In genomic region chr7:65770473-65771163, GRCh38 we compare ENCODE assay signal across 8 cellular contexts.
DNase-seq lines count a peak whose midpoint lies in the region; ATAC-seq, FAIRE-seq and TF ChIP-seq lines count a peak whose summit lies in the region.
"Not testable (repeated sequence)": the region's sequence is repeated elsewhere in the genome, so short reads cannot be mapped to it uniquely, and the experiment has no call there.

No MANE protein-coding gene starts in this region.

- H3K4me1 ChIP-seq in keratinocyte (ENCODE audit: control insufficient read depth, extremely low read depth, insufficient read depth, low read length), result not testable (repeated sequence)

- peak overlapping the region; percentile 95 for H3K27ac Mint-ChIP-seq in central memory CD8-positive, alpha-beta T cell (ENCODE audit: low read depth)

- peak overlapping the region; percentile 89 for H3K4me3 Mint-ChIP-seq in central memory CD8-positive, alpha-beta T cell

- not testable (repeated sequence) for H4K20me1 ChIP-seq in keratinocyte (ENCODE audit: control insufficient read depth, extremely low read depth, insufficient read depth, low read length)

- H3K4me2 ChIP-seq in keratinocyte (ENCODE audit: control insufficient read depth, extremely low read depth, insufficient read depth, low read depth, low read length), result peak overlapping the region; percentile 81

- peak; percentile 58 for FAIRE-seq in keratinocyte (lab: Jason Lieb, UNC)

- H3K9ac ChIP-seq in keratinocyte (ENCODE audit: control insufficient read depth, extremely low read depth, insufficient read depth, low read length), result peak overlapping the region; percentile 77

- H3K9me3 ChIP-seq in keratinocyte (ENCODE audit: control insufficient read depth, low read depth, low read length), result not testable (repeated sequence)

- H2AFZ ChIP-seq in keratinocyte (ENCODE audit: control insufficient read depth, low read length), result peak overlapping the region; percentile 98

- H3K36me3 Mint-ChIP-seq in central memory CD8-positive, alpha-beta T cell (ENCODE audit: insufficient read depth), result not testable (repeated sequence)

- peak overlapping the region; percentile 72 to 78 (median 74) for H3K4me3 ChIP-seq in keratinocyte (ENCODE audit: control insufficient read depth in 2 of 3, extremely low read depth in 1 of 3, insufficient read depth in 2 of 3, low read depth in 1 of 3, low read length in 3 of 3)

- not testable (repeated sequence) for H3K4me1 Mint-ChIP-seq in central memory CD8-positive, alpha-beta T cell

- not testable (repeated sequence) for H3K36me3 ChIP-seq in keratinocyte (ENCODE audit: control insufficient read depth in 2 of 2, extremely low read depth in 1 of 2, insufficient read depth in 2 of 2, low read length in 2 of 2)

- peak overlapping the region; percentile 75 for H3K27ac ChIP-seq in keratinocyte (ENCODE audit: control insufficient read depth, insufficient read depth, low read length)

- H3K79me2 ChIP-seq in keratinocyte (ENCODE audit: control insufficient read depth, insufficient read depth, low read length), result not testable (repeated sequence)

- peak; percentile 97 for ATAC-seq in GM19035 (IDR thresholded peaks at IDR 0.05; ENCODE audit: unreplicated experiment)
- peak; percentile 99 for ATAC-seq in HG03280 (IDR thresholded peaks at IDR 0.05; ENCODE audit: unreplicated experiment)
- ATAC-seq in central memory CD8-positive, alpha-beta T cell (replicated peaks; ENCODE audit: extremely low read depth, poor library complexity, severe bottlenecking), result peak; percentile 98

- not testable (repeated sequence) for H3K27me3 ChIP-seq in keratinocyte (ENCODE audit: control insufficient read depth, extremely low read depth, insufficient read depth, low read length)

- not testable (repeated sequence) for H3K9me3 Mint-ChIP-seq in central memory CD8-positive, alpha-beta T cell

- DNase-seq in Ammon's horn (ENCODE audit: low spot score) (peak; percentile 97), NCI-H345 (lab: John Stamatoyannopoulos, UW) (peak; percentile 88), keratinocyte (ENCODE audit: low read depth, low spot score) (peak; percentile 35)
- DNase-seq in activated CD4-positive, CD25-positive, alpha-beta regulatory T cell treated with anti-CD3 and anti-CD28 coated beads, Interleukin-2, amount 50 U/mL, for 16 hours (ENCODE audit: low read depth, low spot score), result peak; percentile 90
- peak; percentile 94 to 96 for DNase-seq in central memory CD8-positive, alpha-beta T cell (ENCODE audit: low spot score in 2 of 2)
- DNase-seq in stimulated activated CD4-positive, alpha-beta T cell treated with anti-CD3 and anti-CD28 coated beads, Interleukin-12 subunit alpha, Interleukin-12 subunit beta, amount 100 ng/mL, for 48 hours (ENCODE audit: low read depth in 2 of 3, low spot score in 1 of 3), result peak; percentile 87 to 91 (median 90)

- not testable (repeated sequence) for H3K9me1 ChIP-seq in keratinocyte (ENCODE audit: control insufficient read depth, extremely low read depth, insufficient read depth, low read length)

- TF ChIP-seq CTCF in keratinocyte (optimal IDR thresholded peaks at IDR 0.05 in 1 of 3, IDR thresholded peaks at IDR 0.05 in 1 of 3, conservative IDR thresholded peaks at IDR 0.05 in 1 of 3; ENCODE audit: extremely low read depth in 1 of 3, insufficient read depth in 2 of 3, low read length in 3 of 3), result not testable (repeated sequence)

- dilution Hi-C loops in keratinocyte (cut with MboI; ENCODE audit: extremely low pct_ligation_motif_present, low sequenced_read_pairs), result not testable (repeated sequence)

- H3K27me3 Mint-ChIP-seq in central memory CD8-positive, alpha-beta T cell, result not testable (repeated sequence)

Comparison
In these comparisons a context has a peak if more than half of its experiments do, and no peak if none do; other contexts are left out.
1. Peak in every context shown above with its lines: DNase-seq, ATAC-seq, H3K4me3 ChIP-seq and H3K27ac ChIP-seq.
2. DNase-seq: peak in every context shown above with its lines; median percentile 97 in Ammon's horn; 95 in central memory CD8-positive, alpha-beta T cell; 90 in activated CD4-positive, CD25-positive, alpha-beta regulatory T cell treated with anti-CD3 and anti-CD28 coated beads, Interleukin-2, amount 50 U/mL, for 16 hours; 90 in stimulated activated CD4-positive, alpha-beta T cell treated with anti-CD3 and anti-CD28 coated beads, Interleukin-12 subunit alpha, Interleukin-12 subunit beta, amount 100 ng/mL, for 48 hours; 88 in NCI-H345; 35 in keratinocyte.